ENCODE assay signal across 1 cellular context in the genomic region with DNA sequence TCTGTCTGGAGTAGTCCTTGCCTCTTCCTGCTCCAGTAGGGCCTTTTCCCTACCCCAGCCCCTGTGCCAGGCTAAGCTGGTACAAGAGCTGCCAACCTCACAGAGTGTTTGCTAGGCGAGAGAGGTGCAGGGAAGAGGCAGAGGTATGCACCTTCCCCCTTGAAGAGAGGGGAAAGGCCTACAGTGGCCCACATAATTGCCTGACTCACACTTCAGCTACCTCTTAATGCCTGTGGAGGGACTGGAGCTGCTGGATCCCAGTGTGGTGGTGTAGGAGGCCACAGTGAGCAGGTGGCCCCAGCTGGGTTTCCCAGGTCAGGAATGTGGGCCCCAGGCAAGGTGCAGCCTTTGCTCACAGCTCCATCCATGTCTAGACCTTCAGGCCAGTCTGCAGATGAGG.
TF ChIP-seq lines count a peak whose summit lies in the region.

No MANE protein-coding gene starts in this region.

TF ChIP-seq in HepG2, 621 proteins besides CTCF, POLR2A, EP300 and RAD21:
- no peak for TF ChIP-seq ZNF772 (CRISPR knock-in tag; IDR thresholded peaks at IDR 0.05)
- TF ChIP-seq, protein P1, sequence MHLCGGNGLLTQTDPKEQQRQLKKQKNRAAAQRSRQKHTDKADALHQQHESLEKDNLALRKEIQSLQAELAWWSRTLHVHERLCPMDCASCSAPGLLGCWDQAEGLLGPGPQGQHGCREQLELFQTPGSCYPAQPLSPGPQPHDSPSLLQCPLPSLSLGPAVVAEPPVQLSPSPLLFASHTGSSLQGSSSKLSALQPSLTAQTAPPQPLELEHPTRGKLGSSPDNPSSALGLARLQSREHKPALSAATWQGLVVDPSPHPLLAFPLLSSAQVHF (CRISPR knock-in tag; IDR thresholded peaks at IDR 0.05) = no peak
- no peak for TF ChIP-seq TARDBP (CRISPR knock-in tag; IDR thresholded peaks at IDR 0.05)
- no peak for TF ChIP-seq HDAC2 (CRISPR knock-in tag; IDR thresholded peaks at IDR 0.05)
- TF ChIP-seq, protein P2, sequence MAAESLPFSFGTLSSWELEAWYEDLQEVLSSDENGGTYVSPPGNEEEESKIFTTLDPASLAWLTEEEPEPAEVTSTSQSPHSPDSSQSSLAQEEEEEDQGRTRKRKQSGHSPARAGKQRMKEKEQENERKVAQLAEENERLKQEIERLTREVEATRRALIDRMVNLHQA (CRISPR knock-in tag; IDR thresholded peaks at IDR 0.05) = no peak
- TF ChIP-seq, protein P3, sequence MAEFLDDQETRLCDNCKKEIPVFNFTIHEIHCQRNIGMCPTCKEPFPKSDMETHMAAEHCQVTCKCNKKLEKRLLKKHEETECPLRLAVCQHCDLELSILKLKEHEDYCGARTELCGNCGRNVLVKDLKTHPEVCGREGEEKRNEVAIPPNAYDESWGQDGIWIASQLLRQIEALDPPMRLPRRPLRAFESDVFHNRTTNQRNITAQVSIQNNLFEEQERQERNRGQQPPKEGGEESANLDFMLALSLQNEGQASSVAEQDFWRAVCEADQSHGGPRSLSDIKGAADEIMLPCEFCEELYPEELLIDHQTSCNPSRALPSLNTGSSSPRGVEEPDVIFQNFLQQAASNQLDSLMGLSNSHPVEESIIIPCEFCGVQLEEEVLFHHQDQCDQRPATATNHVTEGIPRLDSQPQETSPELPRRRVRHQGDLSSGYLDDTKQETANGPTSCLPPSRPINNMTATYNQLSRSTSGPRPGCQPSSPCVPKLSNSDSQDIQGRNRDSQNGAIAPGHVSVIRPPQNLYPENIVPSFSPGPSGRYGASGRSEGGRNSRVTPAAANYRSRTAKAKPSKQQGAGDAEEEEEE (CRISPR knock-in tag; IDR thresholded peaks at IDR 0.05; ENCODE audit: borderline replicate concordance) = no peak
- peak; percentile 12 for TF ChIP-seq AGO2 (optimal IDR thresholded peaks at IDR 0.05; ENCODE audit: low read depth, low read length)
- TF ChIP-seq, protein P4, sequence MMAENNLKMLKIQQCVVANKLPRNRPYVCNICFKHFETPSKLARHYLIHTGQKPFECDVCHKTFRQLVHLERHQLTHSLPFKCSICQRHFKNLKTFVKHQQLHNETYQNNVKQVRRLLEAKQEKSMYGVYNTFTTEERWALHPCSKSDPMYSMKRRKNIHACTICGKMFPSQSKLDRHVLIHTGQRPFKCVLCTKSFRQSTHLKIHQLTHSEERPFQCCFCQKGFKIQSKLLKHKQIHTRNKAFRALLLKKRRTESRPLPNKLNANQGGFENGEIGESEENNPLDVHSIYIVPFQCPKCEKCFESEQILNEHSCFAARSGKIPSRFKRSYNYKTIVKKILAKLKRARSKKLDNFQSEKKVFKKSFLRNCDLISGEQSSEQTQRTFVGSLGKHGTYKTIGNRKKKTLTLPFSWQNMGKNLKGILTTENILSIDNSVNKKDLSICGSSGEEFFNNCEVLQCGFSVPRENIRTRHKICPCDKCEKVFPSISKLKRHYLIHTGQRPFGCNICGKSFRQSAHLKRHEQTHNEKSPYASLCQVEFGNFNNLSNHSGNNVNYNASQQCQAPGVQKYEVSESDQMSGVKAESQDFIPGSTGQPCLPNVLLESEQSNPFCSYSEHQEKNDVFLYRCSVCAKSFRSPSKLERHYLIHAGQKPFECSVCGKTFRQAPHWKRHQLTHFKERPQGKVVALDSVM (CRISPR knock-in tag; IDR thresholded peaks at IDR 0.05) = no peak
